In the genomic region with DNA sequence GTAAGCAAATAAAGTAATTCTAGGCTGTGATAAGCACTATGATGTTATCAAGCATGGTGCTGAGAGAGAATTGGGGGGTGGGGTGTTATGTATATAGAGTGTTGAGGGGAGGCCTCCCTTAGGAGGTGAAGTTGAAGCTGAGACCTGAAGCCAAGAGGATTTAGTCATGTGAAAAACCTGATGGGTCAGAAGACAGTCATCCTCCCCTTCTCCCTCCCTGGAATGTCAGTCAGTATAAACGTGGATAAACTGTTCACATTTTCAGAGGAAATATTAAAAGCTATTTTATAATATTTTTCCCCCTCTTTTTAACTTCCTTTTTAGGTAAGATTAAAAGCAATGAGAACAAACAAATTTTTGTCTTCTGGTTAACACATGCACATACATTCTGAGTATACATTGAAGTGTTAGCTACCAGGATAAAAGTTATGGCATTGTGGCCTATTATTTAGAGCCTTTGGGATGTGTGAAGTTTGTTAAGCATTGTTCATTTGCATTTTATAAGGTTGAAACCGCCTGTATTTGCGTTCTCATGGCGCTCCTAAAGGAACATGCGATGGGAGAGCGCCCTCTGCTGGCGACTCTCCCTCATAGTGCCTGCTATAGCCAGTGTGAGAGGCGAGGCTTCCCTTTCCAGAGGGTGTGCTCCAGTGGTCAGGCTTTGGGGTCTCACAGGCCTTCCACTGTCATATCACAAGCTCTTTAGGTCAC, we compare ENCODE assay signal across 8 cellular contexts. TPM values are rescaled to one million over a fixed set of nuclear protein-coding genes. Genes with fewer than 3 reads are reported as not detected.
DNase-seq lines count a peak whose midpoint lies in the region; ATAC-seq and TF ChIP-seq lines count a peak whose summit lies in the region.

No MANE protein-coding gene starts in this region.

- H3K27ac ChIP-seq in DOHH2 (ENCODE audit: low read depth, low read length): no peak overlapping the region
- peak overlapping the region in 19 of 59 donors; percentile 0 to 71 (median 29) for H3K27ac ChIP-seq in dorsolateral prefrontal cortex
- H3K27ac ChIP-seq in lower lobe of right lung: no peak overlapping the region

- H3K9me3 ChIP-seq in DOHH2 (ENCODE audit: control insufficient read depth, insufficient read depth, low read length) (no peaks in the 10 kb centered on the region), lower lobe of right lung (no peaks in the 10 kb centered on the region)

- H3K4me1 ChIP-seq in DOHH2 (ENCODE audit: control insufficient read depth, low read length) (peaks cover 41% of the 10 kb centered on the region), lower lobe of right lung (peaks cover 9% of the 10 kb centered on the region)

- TF ChIP-seq CTCF in DOHH2 (IDR thresholded peaks at IDR 0.05; ENCODE audit: low read depth, low read length, poor library complexity, severe bottlenecking) (peak; percentile 93), dorsolateral prefrontal cortex (IDR thresholded peaks at IDR 0.05 in 54 of 56, conservative IDR thresholded peaks at IDR 0.05 in 2 of 56; ENCODE audit: low read depth in 1 of 56, partially characterized antibody in 56 of 56) (peak; percentile 93 to 99 (median 98)), lower lobe of right lung (IDR thresholded peaks at IDR 0.05) (peak; percentile 93)

- no peaks in the 10 kb centered on the region for H3K9me2 ChIP-seq in DOHH2 (replicated peaks; ENCODE audit: control insufficient read depth, low read length)

- H3K27me3 ChIP-seq in DOHH2 (ENCODE audit: control insufficient read depth, low read length) (no peaks in the 10 kb centered on the region), dorsolateral prefrontal cortex (no peaks in the 10 kb centered on the region), lower lobe of right lung (ENCODE audit: low read depth) (no peaks in the 10 kb centered on the region)

- CTCF ChIA-PET in activated CD4-positive, alpha-beta memory T cell treated with anti-CD3 and anti-CD28 coated beads for 36 hours (lab: Charles Lee): interaction anchor here (0.7 to 7.0 kb wide), 48 partner anchors 8 to 266 kb away, joined by 3 to 237 read pairs (median 5); partner anchors contain the start of genes BNIP5, MAPK14 and SLC26A8

- no peaks in the 10 kb centered on the region for H3K27me3 Mint-ChIP-seq in activated CD4-positive, alpha-beta memory T cell treated with anti-CD3 and anti-CD28 coated beads for 36 hours

- peak; percentile 65 for ATAC-seq in HG03135 (IDR thresholded peaks at IDR 0.05; ENCODE audit: unreplicated experiment)
- ATAC-seq in lower lobe of right lung: peak; percentile 96 to 97
- no peak for ATAC-seq in GM18870 (IDR thresholded peaks at IDR 0.05; ENCODE audit: unreplicated experiment)

- peak overlapping the region; percentile 67 for H3K27ac Mint-ChIP-seq in activated CD4-positive, alpha-beta memory T cell treated with anti-CD3 and anti-CD28 coated beads for 36 hours

- peaks cover 6% of the 10 kb centered on the region for H3K36me3 Mint-ChIP-seq in activated CD4-positive, alpha-beta memory T cell treated with anti-CD3 and anti-CD28 coated beads for 36 hours

- peak overlapping the region; percentile 39 for H3K4me2 ChIP-seq in DOHH2 (ENCODE audit: low read length)

- no peaks in the 10 kb centered on the region for H4K20me1 ChIP-seq in DOHH2 (ENCODE audit: control insufficient read depth, insufficient read depth, low read depth, low read length)

- DNase-seq in NCI-H69 (lab: John Stamatoyannopoulos, UW) (peak; percentile 85), dorsolateral prefrontal cortex (peak; percentile 75 to 89 (median 82)), lower lobe of right lung (peak; percentile 88)
- DNase-seq in activated CD4-positive, alpha-beta memory T cell treated with anti-CD3 and anti-CD28 coated beads for 36 hours: peak; percentile 89
- peak; percentile 74 to 80 for DNase-seq in stimulated activated CD4-positive, alpha-beta T cell treated with anti-CD3 and anti-CD28 coated beads, Interleukin-4, amount 100 ng/mL, for 48 hours (ENCODE audit: low read depth in 2 of 2)

- no peaks in the 10 kb centered on the region for H3K79me2 ChIP-seq in DOHH2 (ENCODE audit: control insufficient read depth, low read length)

- POLR2A ChIA-PET in activated CD4-positive, alpha-beta memory T cell treated with anti-CD3 and anti-CD28 coated beads for 36 hours (lab: Charles Lee): interaction anchor here (0.8 to 1.8 kb wide), 4 partner anchors 26 to 67 kb away, joined by 3 to 22 read pairs (median 5); partner anchors contain the start of gene MAPK14

- no peak overlapping the region for H3K4me3 Mint-ChIP-seq in activated CD4-positive, alpha-beta memory T cell treated with anti-CD3 and anti-CD28 coated beads for 36 hours

- H3K4me3 ChIP-seq in DOHH2 (ENCODE audit: low read length) (no peak overlapping the region), dorsolateral prefrontal cortex (peak overlapping the region in 10 of 59 donors; percentile 3 to 34 (median 17)), lower lobe of right lung (no peak overlapping the region)

- H3K9me3 Mint-ChIP-seq in activated CD4-positive, alpha-beta memory T cell treated with anti-CD3 and anti-CD28 coated beads for 36 hours: no peaks in the 10 kb centered on the region

- intact Hi-C loops in activated CD4-positive, alpha-beta memory T cell treated with anti-CD3 and anti-CD28 coated beads for 36 hours (cut with micrococcal nuclease): loop anchor here (1.0 to 2.0 kb wide), 3 partner anchors 26 to 68 kb away; partner anchors contain the start of gene MAPK14
- intact Hi-C loops in dorsolateral prefrontal cortex (cut with DNase I) (loop anchor here (1.0 to 10.0 kb wide), 3 partner anchors 64 to 170 kb away; partner anchors contain the start of genes SRPK1 (in 2 of the 2) and MAPK14 (in 1 of the 2)), lower lobe of right lung (cut with DNase I) (loop anchor here (5.0 kb wide), 1 partner anchor 68 kb away; the partner anchor contains the start of gene MAPK14)

- peaks cover 11% of the 10 kb centered on the region for H3F3A ChIP-seq in DOHH2 (ENCODE audit: control insufficient read depth, insufficient read depth)

- H3K4me1 Mint-ChIP-seq in activated CD4-positive, alpha-beta memory T cell treated with anti-CD3 and anti-CD28 coated beads for 36 hours (ENCODE audit: low read depth): peaks cover 28% of the 10 kb centered on the region

- peaks cover 21% of the 10 kb centered on the region for H3K36me3 ChIP-seq in DOHH2 (ENCODE audit: control insufficient read depth, low read length)
- H3K36me3 ChIP-seq in lower lobe of right lung: peaks cover 47% of the 10 kb centered on the region

RNA-seq across cellular contexts. Expression of gene MAPK13, which starts 35.4 kb away (rescaled TPM):
- 10 to 100 TPM; 61.0 to 65.0 TPM for total RNA-seq in activated CD4-positive, alpha-beta memory T cell treated with anti-CD3 and anti-CD28 coated beads for 36 hours
- 10 to 100 TPM in 119 of 120 experiments, 1 to 10 TPM in 1; 9.1 to 40.0 (median 25.9) TPM for total RNA-seq in dorsolateral prefrontal cortex
- 71.7 TPM for total RNA-seq in lower lobe of right lung
